In the genomic region with DNA sequence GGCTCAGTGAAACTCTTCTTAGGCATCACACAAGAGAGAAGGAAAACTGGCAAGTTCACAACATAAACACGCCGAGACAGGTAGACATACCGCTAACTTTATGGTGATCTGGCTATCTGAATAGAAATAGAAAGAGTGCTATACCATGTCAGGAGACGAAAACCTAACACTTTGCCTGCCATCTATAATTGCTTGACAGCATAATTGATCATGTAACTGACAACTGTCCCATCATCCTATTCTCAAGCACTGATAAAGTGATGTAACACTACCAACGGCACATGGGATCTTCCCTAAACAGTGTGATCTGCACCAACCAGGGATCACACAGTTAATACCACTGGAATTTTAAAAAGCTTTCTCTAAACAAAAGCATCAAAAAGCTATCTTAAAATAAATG, we compare ENCODE assay signal across 36 cellular contexts.
"Had no signal": no experiment of that assay in that cellular context is flagged by ENCODE, and none has a peak within 500 bp of the region (broad histone marks: within the 10 kb centered on the region; RNA-seq: fewer than 3 reads in every experiment).

No MANE protein-coding gene starts in this region.

- H3K27me3 Mint-ChIP-seq: activated B cell treated with CpG ODN at 0.5 μM for 24 hours; activated CD4-positive, alpha-beta memory T cell treated with anti-CD3 and anti-CD28 coated beads, Interleukin-2, amount 10 ng/mL, durations not matched to agents 7 days and 5 days had no signal

- H3K27ac ChIP-seq: adrenal gland, brain microvascular endothelial cell, breast epithelium, VCaP had no signal

- DNase-seq: activated B cell treated with CpG ODN at 0.5 μM for 24 hours; activated CD4-positive, alpha-beta memory T cell treated with anti-CD3 and anti-CD28 coated beads, Interleukin-2, amount 10 ng/mL, durations not matched to agents 7 days and 5 days; activated CD4-positive, alpha-beta T cell treated with anti-CD3 and anti-CD28 coated beads for 4 hours; activated CD4-positive, alpha-beta T cell treated with anti-CD3 and anti-CD28 coated beads, Interleukin-2, amount 10 ng/mL, durations not matched to agents 7 days and 5 days; activated CD4-positive, alpha-beta T cell treated with anti-CD3 and anti-CD28 coated beads, Interleukin-2, amount 50 U/mL, for 48 hours; activated CD4-positive, CD25-positive, alpha-beta regulatory T cell treated with anti-CD3 and anti-CD28 coated beads, Interleukin-2, amount 50 U/mL, for 72 hours; activated CD8-positive, alpha-beta memory T cell treated with anti-CD3 and anti-CD28 coated beads, Interleukin-2, amount 50 U/mL, for 4 hours; activated effector memory CD4-positive, alpha-beta T cell treated with anti-CD3 and anti-CD28 coated beads, Interleukin-2, amount 50 U/mL, for 16 hours; activated gamma-delta T cell treated with Interleukin-2 at 50 U/mL for 16 hours; activated naive CD4-positive, alpha-beta T cell; activated naive CD4-positive, alpha-beta T cell treated with anti-CD3 and anti-CD28 coated beads for 36 hours; activated naive CD4-positive, alpha-beta T cell treated with anti-CD3 and anti-CD28 coated beads, Interleukin-2, amount 50 U/mL, for 16 hours; activated naive CD8-positive, alpha-beta T cell treated with anti-CD3 and anti-CD28 coated beads for 36 hours; activated T-cell treated with anti-CD3 and anti-CD28 coated beads for 4 hours; activated T-cell treated with anti-CD3 and anti-CD28 coated beads, Interleukin-2, amount 50 U/mL, for 1 hour; activated T-cell treated with anti-CD3 and anti-CD28 coated beads, Interleukin-2, amount 50 U/mL, for 4 hours; activated T-cell treated with anti-CD3 and anti-CD28 coated beads, Interleukin-2, amount 50 U/mL, for 72 hours; adrenal gland; amniotic stem cell; aorta; body of pancreas; brain microvascular endothelial cell; central memory CD4-positive, alpha-beta T cell; SW 1271; T-helper 1 cell; T-helper 2 cell; T-helper 9 cell had no signal

- ATAC-seq: activated naive CD4-positive, alpha-beta T cell treated with anti-CD3 and anti-CD28 coated beads, Interleukin-2, amount 50 U/mL, for 72 hours; activated T-cell treated with anti-CD3 and anti-CD28 coated beads, Interleukin-2, amount 50 U/mL, for 4 hours; activated T-cell treated with anti-CD3 and anti-CD28 coated beads, Interleukin-2, amount 50 U/mL, for 72 hours; activated T-helper 17 cell treated with anti-CD3 and anti-CD28 coated beads, Interleukin-2, amount 50 U/mL, for 72 hours; body of pancreas had no signal

- H3K4me3 Mint-ChIP-seq: activated B cell treated with CpG ODN at 0.5 μM for 24 hours; activated CD4-positive, alpha-beta memory T cell treated with anti-CD3 and anti-CD28 coated beads, Interleukin-2, amount 10 ng/mL, durations not matched to agents 7 days and 5 days; activated CD4-positive, alpha-beta T cell treated with anti-CD3 and anti-CD28 coated beads, Interleukin-2, amount 10 ng/mL, durations not matched to agents 7 days and 5 days; activated naive CD4-positive, alpha-beta T cell treated with anti-CD3 and anti-CD28 coated beads for 36 hours; activated naive CD8-positive, alpha-beta T cell treated with anti-CD3 and anti-CD28 coated beads for 36 hours; activated T-cell treated with anti-CD3 and anti-CD28 coated beads, Interleukin-2, amount 50 U/mL, for 4 hours; activated T-cell treated with anti-CD3 and anti-CD28 coated beads, Interleukin-2, amount 50 U/mL, for 72 hours; activated T-helper 1 cell treated with anti-CD3 and anti-CD28 coated beads, Interleukin-12 subunit alpha, Interleukin-12 subunit beta, Interleukin-2, Interleukin-4 antibody, amounts not matched to agents 30 ng/mL and 10 ng/mL and 1 ng/mL, durations not matched to agents 14 hours and 24 hours and 36 hours; activated T-helper 17 cell treated with anti-CD3 and anti-CD28 coated beads, Interleukin-2, amount 50 U/mL, for 72 hours; T-helper 1 cell treated with Interleukin-12 subunit alpha and Interleukin-12 subunit beta and Interleukin-4 antibody, amounts not matched to agents 30 μg/mL and 1 μg/mL, for 36 hours; T-helper 2 cell treated with Interferon-gamma antibody and Interleukin-4, amounts not matched to agents 5 μg/mL and 100 μg/mL, for 36 hours had no signal

- H3K9me3 Mint-ChIP-seq: activated CD4-positive, alpha-beta memory T cell treated with anti-CD3 and anti-CD28 coated beads, Interleukin-2, amount 10 ng/mL, durations not matched to agents 7 days and 5 days; activated CD4-positive, alpha-beta T cell treated with anti-CD3 and anti-CD28 coated beads, Interleukin-2, amount 10 ng/mL, durations not matched to agents 7 days and 5 days; activated naive CD4-positive, alpha-beta T cell treated with anti-CD3 and anti-CD28 coated beads for 36 hours; activated T-cell treated with anti-CD3 and anti-CD28 coated beads, Interleukin-2, amount 50 U/mL, for 4 hours; activated T-helper 17 cell treated with anti-CD3 and anti-CD28 coated beads, Interleukin-2, amount 50 U/mL, for 72 hours; T-helper 1 cell treated with Interleukin-12 subunit alpha and Interleukin-12 subunit beta and Interleukin-4 antibody, amounts not matched to agents 30 μg/mL and 1 μg/mL, for 36 hours; T-helper 2 cell treated with Interferon-gamma antibody and Interleukin-4, amounts not matched to agents 5 μg/mL and 100 μg/mL, for 36 hours had no signal

- FAIRE-seq: astrocyte, TTC549 had no signal

- H3K27ac Mint-ChIP-seq: activated B cell treated with CpG ODN at 0.5 μM for 24 hours; activated CD4-positive, alpha-beta memory T cell treated with anti-CD3 and anti-CD28 coated beads, Interleukin-2, amount 10 ng/mL, durations not matched to agents 7 days and 5 days; activated CD4-positive, alpha-beta T cell treated with anti-CD3 and anti-CD28 coated beads, Interleukin-2, amount 10 ng/mL, durations not matched to agents 7 days and 5 days; activated naive CD4-positive, alpha-beta T cell treated with anti-CD3 and anti-CD28 coated beads for 36 hours; activated naive CD4-positive, alpha-beta T cell treated with anti-CD3 and anti-CD28 coated beads, Interleukin-2, amount 50 U/mL, for 72 hours; activated naive CD8-positive, alpha-beta T cell treated with anti-CD3 and anti-CD28 coated beads for 36 hours; activated T-cell treated with anti-CD3 and anti-CD28 coated beads, Interleukin-2, amount 50 U/mL, for 72 hours; activated T-helper 1 cell treated with anti-CD3 and anti-CD28 coated beads, Interleukin-12 subunit alpha, Interleukin-12 subunit beta, Interleukin-2, Interleukin-4 antibody, amounts not matched to agents 30 ng/mL and 10 ng/mL and 1 ng/mL, durations not matched to agents 14 hours and 24 hours and 36 hours; activated T-helper 17 cell treated with anti-CD3 and anti-CD28 coated beads, Interleukin-2, amount 50 U/mL, for 72 hours; T-helper 1 cell treated with Interleukin-12 subunit alpha and Interleukin-12 subunit beta and Interleukin-4 antibody, amounts not matched to agents 30 μg/mL and 1 μg/mL, for 36 hours; T-helper 2 cell treated with Interferon-gamma antibody and Interleukin-4, amounts not matched to agents 5 μg/mL and 100 μg/mL, for 36 hours had no signal

- H3K4me1 ChIP-seq: adrenal gland, breast epithelium had no signal

- H3K4me1 Mint-ChIP-seq: activated B cell treated with CpG ODN at 0.5 μM for 24 hours; activated CD4-positive, alpha-beta memory T cell treated with anti-CD3 and anti-CD28 coated beads, Interleukin-2, amount 10 ng/mL, durations not matched to agents 7 days and 5 days; activated CD4-positive, alpha-beta T cell treated with anti-CD3 and anti-CD28 coated beads, Interleukin-2, amount 10 ng/mL, durations not matched to agents 7 days and 5 days; activated naive CD8-positive, alpha-beta T cell treated with anti-CD3 and anti-CD28 coated beads for 36 hours; activated T-helper 17 cell treated with anti-CD3 and anti-CD28 coated beads, Interleukin-2, amount 50 U/mL, for 72 hours had no signal

- H3K9me3 ChIP-seq: adrenal gland, body of pancreas had no signal

- H3K4me3 ChIP-seq: adrenal gland, body of pancreas, breast epithelium had no signal

- H3K27me3 ChIP-seq: adrenal gland, body of pancreas, brain microvascular endothelial cell, breast epithelium had no signal

- H3K36me3 Mint-ChIP-seq: activated naive CD4-positive, alpha-beta T cell treated with anti-CD3 and anti-CD28 coated beads, Interleukin-2, amount 50 U/mL, for 72 hours; activated naive CD8-positive, alpha-beta T cell treated with anti-CD3 and anti-CD28 coated beads for 36 hours had no signal

- H3K36me3 ChIP-seq: adrenal gland, brain microvascular endothelial cell, breast epithelium had no signal
